In the genomic region with DNA sequence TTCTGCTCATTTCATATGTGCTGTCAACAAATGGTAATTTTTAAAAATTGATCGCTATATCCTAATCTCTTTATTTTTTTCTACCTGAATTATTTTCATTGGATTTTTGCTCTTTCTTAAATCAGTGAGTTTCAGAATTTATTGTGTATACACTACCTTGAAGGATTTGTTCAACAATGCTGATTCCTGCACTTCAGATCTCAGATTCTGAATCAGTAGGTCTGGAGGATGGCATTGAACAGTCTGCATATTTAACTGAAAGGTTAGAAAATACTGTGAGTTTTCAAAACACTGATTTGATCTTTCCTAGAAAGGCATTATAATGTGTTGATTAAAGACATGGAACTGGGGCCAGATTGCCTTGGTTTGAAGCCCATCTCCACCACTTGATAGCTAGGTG, we compare ENCODE assay signal across 10 cellular contexts. TPM values are rescaled to one million over a fixed set of nuclear protein-coding genes. Genes with fewer than 3 reads are reported as not detected.
DNase-seq lines count a peak whose midpoint lies in the region; ATAC-seq, FAIRE-seq and TF ChIP-seq lines count a peak whose summit lies in the region.
"Had no signal": no experiment of that assay in that cellular context is flagged by ENCODE, and none has a peak within 500 bp of the region (broad histone marks: within the 10 kb centered on the region; RNA-seq: fewer than 3 reads in every experiment).

No MANE protein-coding gene starts in this region.

- H3K36me3 Mint-ChIP-seq in activated CD8-positive, alpha-beta T cell treated with anti-CD3 and anti-CD28 coated beads for 36 hours (ENCODE audit: low read depth) = peaks cover 31% of the 10 kb centered on the region

- WGBS in A549 (ENCODE audit: missing lambda C conversion rate) = 22% methylated on average over 1 of the region's 1 CpG

- no peak for TF ChIP-seq RAD21 in A549 (conservative IDR thresholded peaks at IDR 0.05 in 1 of 2, IDR thresholded peaks at IDR 0.05 in 1 of 2)

- CTCF ChIA-PET in A549 (lab: Yijun Ruan, JAX) = interaction anchor here (1.7 kb wide), 1 partner anchor 51 kb away, joined by 5 read pairs; no protein-coding TSS in a partner anchor
- CTCF ChIA-PET in activated CD8-positive, alpha-beta T cell treated with anti-CD3 and anti-CD28 coated beads for 36 hours (lab: Charles Lee) = no interaction called here

- ATAC-seq in A549 = no peak
- ATAC-seq in activated CD8-positive, alpha-beta T cell treated with anti-CD3 and anti-CD28 coated beads for 36 hours = no peak

- POLR2A ChIA-PET in A549 (lab: Yijun Ruan, JAX) = no interaction called here
- POLR2A ChIA-PET in activated CD8-positive, alpha-beta T cell treated with anti-CD3 and anti-CD28 coated beads for 36 hours (lab: Charles Lee) = no interaction called here

- no peaks in the 10 kb centered on the region for H3K36me3 ChIP-seq in iPS-15b (ENCODE audit: control insufficient read depth, insufficient read depth, low read length)

- no peaks in the 10 kb centered on the region for H3K9me3 ChIP-seq in A549
- H3K9me3 ChIP-seq in iPS-15b (ENCODE audit: control insufficient read depth, insufficient read depth, low read length) = no peaks in the 10 kb centered on the region

- H3K27ac ChIP-seq in A549 = no peak overlapping the region
- H3K27ac ChIP-seq: epithelial cell of prostate had no signal

- H3K4me2 ChIP-seq in A549 = peak overlapping the region; percentile 76

- no peak for TF ChIP-seq EP300 in A549 (IDR thresholded peaks at IDR 0.05)

- H3K9me3 Mint-ChIP-seq in activated CD8-positive, alpha-beta T cell treated with anti-CD3 and anti-CD28 coated beads for 36 hours = no peaks in the 10 kb centered on the region

- FAIRE-seq in A549 (lab: Jason Lieb, UNC) (no peak), GM19239 (lab: Jason Lieb, UNC) (peak; percentile 40)

- H3K27ac Mint-ChIP-seq in activated CD8-positive, alpha-beta T cell treated with anti-CD3 and anti-CD28 coated beads for 36 hours = peak overlapping the region; percentile 38

- no peak overlapping the region for H3K9ac ChIP-seq in iPS-15b (ENCODE audit: low read depth, low read length)

- intact Hi-C loops in activated CD8-positive, alpha-beta T cell treated with anti-CD3 and anti-CD28 coated beads for 36 hours (cut with micrococcal nuclease) = no loop called here

- no peak for TF ChIP-seq POLR2A in A549 (IDR thresholded peaks at IDR 0.05; ENCODE audit: low read length)

- peak overlapping the region; percentile 77 for H3K4me3 Mint-ChIP-seq in activated CD8-positive, alpha-beta T cell treated with anti-CD3 and anti-CD28 coated beads for 36 hours

- H3K27me3 Mint-ChIP-seq in activated CD8-positive, alpha-beta T cell treated with anti-CD3 and anti-CD28 coated beads for 36 hours = peaks cover 4% of the 10 kb centered on the region

- H3K4me3 ChIP-seq in A549 = peak overlapping the region; percentile 75; the same call in 2 of the 3 replicates
- H3K4me3 ChIP-seq in iPS-15b (ENCODE audit: low read depth, low read length) = peak overlapping the region; percentile 94

- peaks cover 38% of the 10 kb centered on the region for H3K4me1 Mint-ChIP-seq in activated CD8-positive, alpha-beta T cell treated with anti-CD3 and anti-CD28 coated beads for 36 hours (ENCODE audit: low read depth)

- H3K4me1 ChIP-seq in A549 (peaks cover 25% of the 10 kb centered on the region), iPS-15b (ENCODE audit: control insufficient read depth, insufficient read depth, low read length) (no peaks in the 10 kb centered on the region)

- DNase-seq in A549 (ENCODE audit: low read depth in 1 of 2, low spot score in 1 of 2) (no peak), GM19239 (ENCODE audit: insufficient read length, low spot score) (no peak), DMS 273 treated with DMSO at 0.1 percent for 48 hours (lab: John Stamatoyannopoulos, UW) (no peak), NCI-H2081 treated with DMSO at 0.1 percent for 48 hours (lab: John Stamatoyannopoulos, UW) (no peak), NCI-H2081 (lab: John Stamatoyannopoulos, UW) (no peak), HCEC 1CT (no peak)
- no peak for DNase-seq in activated CD8-positive, alpha-beta T cell treated with anti-CD3 and anti-CD28 coated beads for 36 hours
- DNase-seq: DMS153 had no signal

- no peak for TF ChIP-seq CTCF in A549 (IDR thresholded peaks at IDR 0.05)
- TF ChIP-seq CTCF in activated CD8-positive, alpha-beta T cell treated with anti-CD3 and anti-CD28 coated beads for 36 hours (IDR thresholded peaks at IDR 0.05) = no peak

- H3K27me3 ChIP-seq in iPS-15b (ENCODE audit: control insufficient read depth, insufficient read depth, low read length) = no peaks in the 10 kb centered on the region

TF ChIP-seq in A549, 52 proteins besides CTCF, POLR2A, EP300 and RAD21:
- TF ChIP-seq BHLHE40 (IDR thresholded peaks at IDR 0.05; ENCODE audit: low read depth, low read length) (no peak), TFCP2L1 (CRISPR knock-in tag; IDR thresholded peaks at IDR 0.05) (no peak), KDM5A (IDR thresholded peaks at IDR 0.05) (no peak), HEYL (CRISPR knock-in tag; IDR thresholded peaks at IDR 0.05) (no peak), FOSL2 (IDR thresholded peaks at IDR 0.05) (no peak), FOSL2 (CRISPR knock-in tag; IDR thresholded peaks at IDR 0.05) (no peak), RNF2 (IDR thresholded peaks at IDR 0.05; ENCODE audit: borderline replicate concordance, low read depth) (no peak), RFX5 (IDR thresholded peaks at IDR 0.05) (no peak), NR3C1 (IDR thresholded peaks at IDR 0.05) (no peak), EHMT2 (IDR thresholded peaks at IDR 0.05; ENCODE audit: low read depth) (no peak), CHD4 (IDR thresholded peaks at IDR 0.05; ENCODE audit: borderline replicate concordance) (no peak), CBX8 (IDR thresholded peaks at IDR 0.05) (no peak), ZFP36 (IDR thresholded peaks at IDR 0.05; ENCODE audit: borderline replicate concordance, partially characterized antibody) (no peak), NFE2L2 (conservative IDR thresholded peaks at IDR 0.05; ENCODE audit: low read length) (no peak), KDM1A (IDR thresholded peaks at IDR 0.05; ENCODE audit: low read depth) (no peak)
- TF ChIP-seq, protein P1, sequence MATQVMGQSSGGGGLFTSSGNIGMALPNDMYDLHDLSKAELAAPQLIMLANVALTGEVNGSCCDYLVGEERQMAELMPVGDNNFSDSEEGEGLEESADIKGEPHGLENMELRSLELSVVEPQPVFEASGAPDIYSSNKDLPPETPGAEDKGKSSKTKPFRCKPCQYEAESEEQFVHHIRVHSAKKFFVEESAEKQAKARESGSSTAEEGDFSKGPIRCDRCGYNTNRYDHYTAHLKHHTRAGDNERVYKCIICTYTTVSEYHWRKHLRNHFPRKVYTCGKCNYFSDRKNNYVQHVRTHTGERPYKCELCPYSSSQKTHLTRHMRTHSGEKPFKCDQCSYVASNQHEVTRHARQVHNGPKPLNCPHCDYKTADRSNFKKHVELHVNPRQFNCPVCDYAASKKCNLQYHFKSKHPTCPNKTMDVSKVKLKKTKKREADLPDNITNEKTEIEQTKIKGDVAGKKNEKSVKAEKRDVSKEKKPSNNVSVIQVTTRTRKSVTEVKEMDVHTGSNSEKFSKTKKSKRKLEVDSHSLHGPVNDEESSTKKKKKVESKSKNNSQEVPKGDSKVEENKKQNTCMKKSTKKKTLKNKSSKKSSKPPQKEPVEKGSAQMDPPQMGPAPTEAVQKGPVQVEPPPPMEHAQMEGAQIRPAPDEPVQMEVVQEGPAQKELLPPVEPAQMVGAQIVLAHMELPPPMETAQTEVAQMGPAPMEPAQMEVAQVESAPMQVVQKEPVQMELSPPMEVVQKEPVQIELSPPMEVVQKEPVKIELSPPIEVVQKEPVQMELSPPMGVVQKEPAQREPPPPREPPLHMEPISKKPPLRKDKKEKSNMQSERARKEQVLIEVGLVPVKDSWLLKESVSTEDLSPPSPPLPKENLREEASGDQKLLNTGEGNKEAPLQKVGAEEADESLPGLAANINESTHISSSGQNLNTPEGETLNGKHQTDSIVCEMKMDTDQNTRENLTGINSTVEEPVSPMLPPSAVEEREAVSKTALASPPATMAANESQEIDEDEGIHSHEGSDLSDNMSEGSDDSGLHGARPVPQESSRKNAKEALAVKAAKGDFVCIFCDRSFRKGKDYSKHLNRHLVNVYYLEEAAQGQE (IDR thresholded peaks at IDR 0.05) = no peak
- TF ChIP-seq, protein P2, sequence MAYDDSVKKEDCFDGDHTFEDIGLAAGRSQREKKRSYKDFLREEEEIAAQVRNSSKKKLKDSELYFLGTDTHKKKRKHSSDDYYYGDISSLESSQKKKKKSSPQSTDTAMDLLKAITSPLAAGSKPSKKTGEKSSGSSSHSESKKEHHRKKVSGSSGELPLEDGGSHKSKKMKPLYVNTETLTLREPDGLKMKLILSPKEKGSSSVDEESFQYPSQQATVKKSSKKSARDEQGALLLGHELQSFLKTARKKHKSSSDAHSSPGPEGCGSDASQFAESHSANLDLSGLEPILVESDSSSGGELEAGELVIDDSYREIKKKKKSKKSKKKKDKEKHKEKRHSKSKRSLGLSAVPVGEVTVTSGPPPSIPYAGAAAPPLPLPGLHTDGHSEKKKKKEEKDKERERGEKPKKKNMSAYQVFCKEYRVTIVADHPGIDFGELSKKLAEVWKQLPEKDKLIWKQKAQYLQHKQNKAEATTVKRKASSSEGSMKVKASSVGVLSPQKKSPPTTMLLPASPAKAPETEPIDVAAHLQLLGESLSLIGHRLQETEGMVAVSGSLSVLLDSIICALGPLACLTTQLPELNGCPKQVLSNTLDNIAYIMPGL (CRISPR knock-in tag; IDR thresholded peaks at IDR 0.05; ENCODE audit: borderline replicate concordance) = no peak

RNA-seq across cellular contexts. Expression of a gene that starts 1.6 kb away (rescaled TPM):
- polyA plus RNA-seq in A549 (2011; rRNA removed) = 20.5 and 27.9 TPM in 2 replicates
- 4.5 and 5.2 TPM in 2 replicates for polyA plus RNA-seq in A549 (2012; cell fraction: cytosol; rRNA removed)
- polyA plus RNA-seq in A549 (2012; cell fraction: nucleus; rRNA removed) = 3.2 and 6.7 TPM in 2 replicates
- polyA plus RNA-seq in A549 (2017; fragmentation: RNase III; extraction: RNeasy Plus Mini Kit Qiagen cat#74134 plus additional on column Dnase treatment) = 18.0 to 22.1 TPM (median 18.2 TPM) in 3 replicates
- polyA minus RNA-seq in A549 (2011; rRNA and poly(A)+ RNA removed) = 8.0 and 11.5 TPM in 2 replicates
- total RNA-seq in activated CD8-positive, alpha-beta T cell treated with anti-CD3 and anti-CD28 coated beads for 36 hours = 10 to 100 TPM; 21.5 to 27.0 TPM
